In the genomic region with DNA sequence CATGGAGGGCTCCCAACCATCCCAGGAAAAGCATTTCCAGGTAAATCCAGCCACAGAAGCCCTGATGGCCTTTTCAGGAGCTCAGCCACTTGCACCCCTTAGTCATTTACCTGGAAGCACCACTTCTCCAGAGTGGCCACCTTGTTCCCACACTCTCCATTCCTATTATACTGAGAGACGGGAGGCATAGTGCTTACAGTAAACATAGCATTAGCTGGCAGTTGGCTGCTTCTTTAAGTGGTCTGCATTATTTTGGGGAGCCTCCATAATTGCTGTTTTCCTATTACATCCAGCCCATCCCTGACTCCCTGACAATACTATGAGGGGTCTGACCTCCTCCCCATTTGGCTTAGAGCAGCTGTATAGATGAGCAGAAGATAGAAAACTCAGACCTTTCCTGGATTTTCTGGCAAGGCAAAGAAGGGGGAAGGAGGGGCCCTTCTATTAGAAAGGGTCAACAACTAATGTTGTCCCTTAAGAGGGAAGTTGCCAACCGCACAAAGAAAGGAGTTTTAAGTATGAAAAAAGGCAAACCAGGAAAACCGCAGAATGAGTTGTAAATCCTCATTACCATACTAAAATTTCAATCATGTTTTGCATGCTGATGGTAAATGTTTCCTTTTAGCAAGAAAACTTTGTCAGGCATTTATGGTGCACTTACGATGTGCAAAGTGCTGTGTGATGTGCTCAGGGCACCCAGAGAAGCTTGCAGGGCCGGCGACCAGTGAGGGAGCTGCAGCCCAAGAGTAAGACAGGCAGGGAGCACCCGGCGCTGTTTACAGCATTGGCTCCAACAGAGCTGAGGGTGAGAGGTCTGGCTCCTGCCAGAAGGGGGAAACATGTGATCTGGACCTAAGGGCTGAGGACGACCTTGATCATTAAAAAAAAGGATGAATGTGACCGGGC, we compare ENCODE assay signal across 9 cellular contexts.
DNase-seq lines count a peak whose midpoint lies in the region; ATAC-seq lines count a peak whose summit lies in the region.
"Had no signal": no experiment of that assay in that cellular context is flagged by ENCODE, and none has a peak within 500 bp of the region (broad histone marks: within the 10 kb centered on the region; RNA-seq: fewer than 3 reads in every experiment).

No MANE protein-coding gene starts in this region.

- no CpG with 5 or more reads among the region's 10 CpGs for WGBS in neuronal stem cell (ENCODE audit: extremely low coverage in 2 of 2, insufficient read length in 2 of 2, insufficient replicate concordance in 1 of 2), 2 donors

- no peak for ATAC-seq in HG02610 (IDR thresholded peaks at IDR 0.05; ENCODE audit: unreplicated experiment)

- H3K4ac ChIP-seq in neuronal stem cell (ENCODE audit: low read length): no peak overlapping the region

- peak overlapping the region; percentile 50 for H3K4me2 ChIP-seq in neuronal stem cell (ENCODE audit: insufficient read depth, low read length, poor library complexity, severe bottlenecking)

- no peak overlapping the region for H3K14ac ChIP-seq in neuronal stem cell (ENCODE audit: low read length)

- H2BK120ac ChIP-seq in neuronal stem cell (ENCODE audit: low read depth, low read length): no peak overlapping the region

- DNase-seq in NCI-H82 treated with DMSO at 0.1 percent for 48 hours (lab: John Stamatoyannopoulos, UW; ENCODE audit: unreplicated experiment) (peak; percentile 8), fibroblast of peridontal ligament (ENCODE audit: extremely low read depth) (peak; percentile 68), neuronal stem cell (ENCODE audit: low spot score) (no peak), NCI-H146 (lab: John Stamatoyannopoulos, UW) (no peak), HK-2 (ENCODE audit: unreplicated experiment) (no peak), NCI-H774 (lab: John Stamatoyannopoulos, UW) (no peak)
- DNase-seq: activated B cell treated with CpG ODN at 0.5 μM for 24 hours had no signal

- H3K27me3 ChIP-seq in neuronal stem cell (ENCODE audit: control insufficient read depth in 3 of 3, insufficient read depth in 3 of 3, low read depth in 1 of 3, low read length in 3 of 3): no peaks in the 10 kb centered on the region

- no peak overlapping the region for H2BK15ac ChIP-seq in neuronal stem cell (ENCODE audit: low read length)

- H3K79me1 ChIP-seq in neuronal stem cell (ENCODE audit: low read depth, low read length): no peaks in the 10 kb centered on the region

- H4K91ac ChIP-seq in neuronal stem cell (ENCODE audit: low read depth, low read length, poor library complexity): peak overlapping the region; percentile 14

- H4K8ac ChIP-seq in neuronal stem cell (ENCODE audit: low read depth, low read length): no peak overlapping the region

- H3K4me3 ChIP-seq in neuronal stem cell (ENCODE audit: low read length in 2 of 2): no peak overlapping the region

- H3K36me3 ChIP-seq in ES-I3 (ENCODE audit: insufficient read depth, low read length) (no peaks in the 10 kb centered on the region), neuronal stem cell (replicated peaks in 1 of 2; ENCODE audit: control insufficient read depth in 2 of 2, insufficient read depth in 2 of 2, low read length in 2 of 2) (no peaks in the 10 kb centered on the region)

- H3K18ac ChIP-seq in neuronal stem cell (ENCODE audit: low read length): peak overlapping the region; percentile 81

- H3K23ac ChIP-seq in neuronal stem cell (ENCODE audit: low read depth, low read length, poor library complexity): no peak overlapping the region

- no peak overlapping the region for H2AK5ac ChIP-seq in neuronal stem cell (ENCODE audit: low read depth, low read length)

- H3K9ac ChIP-seq in ES-I3 (ENCODE audit: low read depth, low read length) (peak overlapping the region; percentile 19; the same call in 1 of the 2 replicates), neuronal stem cell (ENCODE audit: low read depth, low read length, poor library complexity) (no peak overlapping the region)

- peak overlapping the region; percentile 3 for H2BK12ac ChIP-seq in neuronal stem cell (ENCODE audit: low read length)

- peak overlapping the region; percentile 74 for H2AFZ ChIP-seq in neuronal stem cell (ENCODE audit: low read length)

- no peak overlapping the region for H2BK5ac ChIP-seq in neuronal stem cell (ENCODE audit: low read length)

- peak overlapping the region; percentile 92 for H3K27ac ChIP-seq in neuronal stem cell (replicated peaks; ENCODE audit: low read length)

- H3K4me1 ChIP-seq in ES-I3 (ENCODE audit: insufficient read depth, low read length) (peaks cover 16% of the 10 kb centered on the region), neuronal stem cell (ENCODE audit: control insufficient read depth in 2 of 2, insufficient read depth in 1 of 2, low read depth in 1 of 2, low read length in 2 of 2) (peaks cover 19 to 20% of the 10 kb centered on the region in 2 donors)

- no peaks in the 10 kb centered on the region for H3K9me3 ChIP-seq in ES-I3 (ENCODE audit: control insufficient read depth, insufficient read depth, low read length)
- H3K9me3 ChIP-seq in neuronal stem cell (replicated peaks in 1 of 2; ENCODE audit: control insufficient read depth in 2 of 2, insufficient read depth in 1 of 2, low read depth in 1 of 2, low read length in 2 of 2): peaks cover 2 to 3% of the 10 kb centered on the region in 2 donors

Comparison
In these comparisons a context has a peak if more than half of its experiments do, and no peak if none do; other contexts are left out.
1. DNase-seq: peak in NCI-H82 treated with DMSO at 0.1 percent for 48 hours (single experiment) and fibroblast of peridontal ligament (single experiment); none in neuronal stem cell (single experiment), NCI-H146 (single experiment), HK-2 (single experiment) and NCI-H774 (single experiment).